Comparison of ENCODE assay signal across 22 cellular contexts in the genomic region with DNA sequence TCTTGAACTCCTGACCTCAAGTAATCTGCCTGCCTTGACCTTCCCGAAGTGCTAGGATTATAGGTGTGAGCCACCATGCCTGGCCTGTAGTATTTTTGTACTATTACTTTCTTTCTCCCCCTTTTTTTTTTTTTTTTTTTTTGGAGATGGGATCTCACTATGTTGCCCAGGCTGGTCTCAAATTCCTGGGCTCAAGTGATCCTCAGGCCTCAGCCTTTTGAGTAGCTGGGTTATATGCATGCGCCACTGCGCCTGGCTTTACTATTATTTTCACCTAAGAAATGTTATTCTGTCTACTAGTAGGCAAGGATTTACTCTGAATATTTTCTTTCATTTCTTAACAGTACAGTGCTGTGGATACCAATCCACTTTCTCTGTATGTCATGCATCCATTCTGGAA. TPM values are rescaled to one million over a fixed set of nuclear protein-coding genes. Genes with fewer than 3 reads are reported as not detected.
DNase-seq lines count a peak whose midpoint lies in the region; ATAC-seq, FAIRE-seq and TF ChIP-seq lines count a peak whose summit lies in the region.
"Had no signal": no experiment of that assay in that cellular context is flagged by ENCODE, and none has a peak within 500 bp of the region (broad histone marks: within the 10 kb centered on the region; RNA-seq: fewer than 3 reads in every experiment).

No MANE protein-coding gene starts in this region.

- H3K36me3 ChIP-seq in HepG2 (replicated peaks in 1 of 2; ENCODE audit: control insufficient read depth in 1 of 2, insufficient read depth in 2 of 2, low read length in 2 of 2) (peaks cover 7 to 33% of the 10 kb centered on the region in 2 experiments), right lobe of liver (peaks cover 0 to 15% (median 0%) of the 10 kb centered on the region in 4 donors), hepatocyte (replicated peaks; ENCODE audit: insufficient read depth, low read depth) (no peaks in the 10 kb centered on the region), endodermal cell (ENCODE audit: control insufficient read depth, insufficient read depth, low read length) (peaks cover 32% of the 10 kb centered on the region)

- no peak overlapping the region for H3K9ac ChIP-seq in HepG2 (ENCODE audit: insufficient read depth, low read depth, low read length)
- no peak overlapping the region for H3K9ac ChIP-seq in endodermal cell (ENCODE audit: extremely low read depth, low read length, poor library complexity, severe bottlenecking)

- intact Hi-C loops in HepG2 (cut with micrococcal nuclease; ENCODE audit: unreplicated experiment): no loop called here
- intact Hi-C loops in right lobe of liver (cut with DNase I): no loop called here

- in situ Hi-C loops in HepG2 (cut with HindIII; ENCODE audit: extremely low pct_ligation_motif_present, low pct_unique_long_range_greater_than_20kb): no loop called here

- H3K4me1 ChIP-seq in HepG2 (ENCODE audit: insufficient read depth, low read length) (peaks cover 32% of the 10 kb centered on the region), right lobe of liver (peaks cover 0 to 11% (median 3%) of the 10 kb centered on the region in 4 donors), hepatocyte (ENCODE audit: insufficient read depth) (peaks cover 8% of the 10 kb centered on the region), endodermal cell (ENCODE audit: control insufficient read depth, insufficient read depth, low read length) (peaks cover 12% of the 10 kb centered on the region)

- H3K4me2 ChIP-seq in HepG2 (ENCODE audit: low read depth, low read length) (no peak overlapping the region), hepatocyte (no peak overlapping the region)
- H3K4me2 ChIP-seq: GM23338 had no signal

- TF ChIP-seq RAD21 in HepG2 (CRISPR knock-in tag; IDR thresholded peaks at IDR 0.05): no peak

- H2AFZ ChIP-seq in HepG2 (ENCODE audit: low read length) (no peak overlapping the region), hepatocyte (no peak overlapping the region)
- H2AFZ ChIP-seq: GM23338 had no signal

- no peaks in the 10 kb centered on the region for H3K9me2 ChIP-seq in hepatocyte (replicated peaks; ENCODE audit: insufficient read depth)

- ATAC-seq in HepG2: no peak
- ATAC-seq in right lobe of liver: no peak
- ATAC-seq in activated T-helper 17 cell treated with anti-CD3 and anti-CD28 coated beads, Interleukin-2, amount 50 U/mL, for 72 hours (replicated peaks): no peak
- no peak for ATAC-seq in HG02840 (IDR thresholded peaks at IDR 0.05; ENCODE audit: low FRiP score, unreplicated experiment)
- ATAC-seq: CD8-positive, alpha-beta T cell; GM12878; GM23338; HCT116 had no signal

- H3K27me3 ChIP-seq in HepG2 (ENCODE audit: control insufficient read depth in 1 of 2, insufficient read depth in 2 of 2, low read length in 2 of 2) (no peaks in the 10 kb centered on the region), right lobe of liver (no peaks in the 10 kb centered on the region), hepatocyte (no peaks in the 10 kb centered on the region), endodermal cell (ENCODE audit: control insufficient read depth, insufficient read depth, low read length, poor library complexity, severe bottlenecking) (no peaks in the 10 kb centered on the region)

- H4K20me1 ChIP-seq in HepG2 (ENCODE audit: insufficient read depth, low read length): peaks cover 33% of the 10 kb centered on the region
- peaks cover 11% of the 10 kb centered on the region for H4K20me1 ChIP-seq in hepatocyte (ENCODE audit: insufficient read depth, poor library complexity, severe bottlenecking)

- no peaks in the 10 kb centered on the region for H3K9me3 Mint-ChIP-seq in activated T-helper 17 cell treated with anti-CD3 and anti-CD28 coated beads, Interleukin-2, amount 50 U/mL, for 72 hours
- H3K9me3 Mint-ChIP-seq in endodermal cell: no peaks in the 10 kb centered on the region
- H3K9me3 Mint-ChIP-seq: CD4-positive, CD25-positive, alpha-beta regulatory T cell; CD8-positive, alpha-beta T cell; GM23338; H9 had no signal

- H3K4me1 Mint-ChIP-seq in activated T-helper 17 cell treated with anti-CD3 and anti-CD28 coated beads, Interleukin-2, amount 50 U/mL, for 72 hours: peaks cover 25% of the 10 kb centered on the region
- peaks cover 28% of the 10 kb centered on the region for H3K4me1 Mint-ChIP-seq in endodermal cell
- H3K4me1 Mint-ChIP-seq: GM23338 had no signal

- no peak for TF ChIP-seq POLR2A in HepG2 (IDR thresholded peaks at IDR 0.05; ENCODE audit: insufficient read depth in 1 of 2, low read depth in 2 of 2, low read length in 2 of 2)
- TF ChIP-seq POLR2A in right lobe of liver (IDR thresholded peaks at IDR 0.05): no peak

- CTCF ChIA-PET in HepG2 (lab: Yijun Ruan, JAX; ENCODE audit: low intra/inter-chr PET ratio, low total read pairs): no interaction called here

- H3K27me3 Mint-ChIP-seq in activated T-helper 17 cell treated with anti-CD3 and anti-CD28 coated beads, Interleukin-2, amount 50 U/mL, for 72 hours: no peaks in the 10 kb centered on the region
- no peaks in the 10 kb centered on the region for H3K27me3 Mint-ChIP-seq in endodermal cell (ENCODE audit: insufficient read depth)
- H3K27me3 Mint-ChIP-seq: CD4-positive, CD25-positive, alpha-beta regulatory T cell had no signal

- H3K9me3 ChIP-seq in HepG2 (ENCODE audit: low read length) (no peaks in the 10 kb centered on the region), right lobe of liver (no peaks in the 10 kb centered on the region), hepatocyte (ENCODE audit: low read depth) (no peaks in the 10 kb centered on the region), endodermal cell (ENCODE audit: control insufficient read depth, low read length) (no peaks in the 10 kb centered on the region)
- H3K9me3 ChIP-seq: A549, Caco-2 had no signal

- H3K27ac Mint-ChIP-seq in activated T-helper 17 cell treated with anti-CD3 and anti-CD28 coated beads, Interleukin-2, amount 50 U/mL, for 72 hours: peak overlapping the region; percentile 52
- no peak overlapping the region for H3K27ac Mint-ChIP-seq in endodermal cell
- H3K27ac Mint-ChIP-seq: CD8-positive, alpha-beta T cell; GM23338 had no signal

- FAIRE-seq in HepG2 (lab: Jason Lieb, UNC): no peak

- DNase-seq in HepG2 (ENCODE audit: low spot score) (no peak), right lobe of liver (no peak), hepatocyte (ENCODE audit: low spot score) (no peak), HUDEP-2 (lab: John Stamatoyannopoulos, UW; ENCODE audit: unreplicated experiment in 76 of 76) (no peak), endodermal cell (no peak)
- no peak for DNase-seq in NK-92 treated with Interleukin-12 subunit alpha and Interleukin-12 subunit beta, amount 100 ng/mL, for 24 hours (lab: John Stamatoyannopoulos, UW)
- DNase-seq: ACHN; AML-193; C1 segment of cervical spinal cord; Caco-2; CD8-positive, alpha-beta T cell; DMS79; GDM1; H9 had no signal

- H3K27ac ChIP-seq in HepG2 (ENCODE audit: extremely low read length, insufficient read depth, low read length): no peak overlapping the region
- no peak overlapping the region for H3K27ac ChIP-seq in right lobe of liver
- H3K27ac ChIP-seq in hepatocyte: peak overlapping the region; percentile 21
- no peak overlapping the region for H3K27ac ChIP-seq in endodermal cell (ENCODE audit: low read depth, low read length)
- H3K27ac ChIP-seq: A549 had no signal

- H3K4me3 ChIP-seq in HepG2 (replicated peaks in 1 of 3; ENCODE audit: insufficient read depth in 1 of 3, low read depth in 2 of 3, low read length in 3 of 3) (no peak overlapping the region), right lobe of liver (no peak overlapping the region), hepatocyte (no peak overlapping the region), endodermal cell (ENCODE audit: low read length) (no peak overlapping the region)
- H3K4me3 ChIP-seq: A549, GM12878, GM23338 had no signal

- POLR2A ChIA-PET in HepG2 (lab: Yijun Ruan, JAX): no interaction called here

- no TSS peak for BruUV-seq in HepG2 (replicated peaks; lab: Mats Ljungman, UMichigan)

- TF ChIP-seq EP300 in HepG2 (IDR thresholded peaks at IDR 0.05; ENCODE audit: low read depth in 2 of 2, low read length in 2 of 2) (no peak), HepG2 (CRISPR knock-in tag; IDR thresholded peaks at IDR 0.05; ENCODE audit: borderline replicate concordance) (no peak)

- peaks cover 56% of the 10 kb centered on the region for H3K36me3 Mint-ChIP-seq in activated T-helper 17 cell treated with anti-CD3 and anti-CD28 coated beads, Interleukin-2, amount 50 U/mL, for 72 hours (ENCODE audit: low read depth)
- peaks cover 36% of the 10 kb centered on the region for H3K36me3 Mint-ChIP-seq in endodermal cell (ENCODE audit: low read depth)

- TF ChIP-seq CTCF in HepG2 (CRISPR knock-in tag; IDR thresholded peaks at IDR 0.05) (no peak), right lobe of liver (IDR thresholded peaks at IDR 0.05) (no peak), hepatocyte (IDR thresholded peaks at IDR 0.05; ENCODE audit: poor library complexity) (no peak), endodermal cell (conservative IDR thresholded peaks at IDR 0.05) (no peak)

- H3K79me2 ChIP-seq in HepG2 (ENCODE audit: insufficient read depth, low read length): peaks cover 52% of the 10 kb centered on the region
- peaks cover 68% of the 10 kb centered on the region for H3K79me2 ChIP-seq in hepatocyte

- WGBS in HepG2 (ENCODE audit: low lambda C conversion rate): 89% methylated on average over 3 of the region's 3 CpGs
- 64% methylated on average over 2 of the region's 3 CpGs for WGBS in right lobe of liver (ENCODE audit: insufficient coverage, low coverage, low lambda C conversion rate, missing lambda C conversion rate)
- WGBS in hepatocyte (ENCODE audit: low lambda C conversion rate, missing lambda C conversion rate): 76% methylated on average over 3 of the region's 3 CpGs
- 81 to 100% methylated on average over 1 to 3 of the region's 3 CpGs for WGBS in endodermal cell (ENCODE audit: insufficient coverage in 1 of 2, insufficient read length in 1 of 2), 2 experiments

- no peak overlapping the region for H3K4me3 Mint-ChIP-seq in activated T-helper 17 cell treated with anti-CD3 and anti-CD28 coated beads, Interleukin-2, amount 50 U/mL, for 72 hours
- no peak overlapping the region for H3K4me3 Mint-ChIP-seq in endodermal cell
- H3K4me3 Mint-ChIP-seq: CD8-positive, alpha-beta T cell; GM23338; H9 had no signal

RNA-seq across cellular contexts. Expression of gene ADGRF3, which starts 17.4 kb away (rescaled TPM):
- total RNA-seq in HepG2 (2016; rRNA removed; fragmentation: Illumina TruSeq; extraction: Trizol) (0.14 and 0.40 TPM in 2 replicates), right lobe of liver (under 1 TPM in 3 of 6 experiments, not detected in 3; 0.07 to 0.51 (median 0.15) TPM), hepatocyte (0.40 and 0.63 TPM in 2 replicates), endodermal cell (under 1 TPM; 0.35 to 0.93 TPM)
- total RNA-seq in HepG2 (2016; cell fraction: cytosol; rRNA removed; fragmentation: Illumina TruSeq; extraction: Trizol; ENCODE audit: low read depth): not detected in 2 replicates
- total RNA-seq in HepG2 (2016; cell fraction: insoluble cytoplasmic fraction; rRNA removed; fragmentation: Illumina TruSeq; extraction: Trizol): 0.06 and 0.19 TPM in 2 replicates
- 0.17 and 0.34 TPM in 2 replicates for total RNA-seq in HepG2 (2016; cell fraction: membrane; rRNA removed; fragmentation: Illumina TruSeq; extraction: Trizol)
- total RNA-seq in HepG2 (2016; cell fraction: nucleus; rRNA removed; fragmentation: Illumina TruSeq; extraction: Trizol): 0.37 and 0.41 TPM in 2 replicates
- polyA plus RNA-seq in HepG2 (2011; rRNA removed) (1.5 TPM in 2 replicates), hepatocyte (0.11 and 1.3 TPM in 2 replicates)
- 0.45 and 0.46 TPM in 2 replicates for polyA plus RNA-seq in HepG2 (2011; cell fraction: cytosol; rRNA removed)
- 6.4 and 6.8 TPM in 2 replicates for polyA plus RNA-seq in HepG2 (2011; cell fraction: nucleus; rRNA removed)
- 1.1 and 1.5 TPM in 2 replicates for polyA plus RNA-seq in HepG2 (2012)
- not detected in 2 replicates for polyA plus RNA-seq in HepG2 (2016; cell fraction: cytosol; fragmentation: Illumina TruSeq; extraction: Trizol; ENCODE audit: low read depth)
- 0.13 and 0.63 TPM in 2 replicates for polyA plus RNA-seq in HepG2 (2016; cell fraction: insoluble cytoplasmic fraction; fragmentation: Illumina TruSeq; extraction: Trizol; ENCODE audit: low read depth)
- polyA plus RNA-seq in HepG2 (2016; cell fraction: membrane; fragmentation: Illumina TruSeq; extraction: Trizol; ENCODE audit: low read depth): 0.09 and 0.24 TPM in 2 replicates
- polyA plus RNA-seq in HepG2 (2016; cell fraction: nucleus; fragmentation: Illumina TruSeq; extraction: Trizol; ENCODE audit: insufficient read depth, low read depth): 0.79 and 0.93 TPM in 2 replicates
- 0.98 and 2.5 TPM in 2 replicates for polyA minus RNA-seq in HepG2 (2011; rRNA and poly(A)+ RNA removed; ENCODE audit: low replicate concordance)
- 0.59 TPM in 1 of 2 replicates, not detected in the other for polyA minus RNA-seq in HepG2 (2011; cell fraction: cytosol; rRNA and poly(A)+ RNA removed)
- 0.90 and 1.4 TPM in 2 replicates for polyA minus RNA-seq in HepG2 (2011; cell fraction: nucleus; rRNA and poly(A)+ RNA removed)
- total RNA-seq in activated T-helper 17 cell treated with anti-CD3 and anti-CD28 coated beads, Interleukin-2, amount 50 U/mL, for 72 hours: 1 to 10 TPM; 1.4 to 3.0 TPM
- 0.07 TPM for polyA plus RNA-seq in endodermal cell (2013, experiment 1 of 2)
- 0.08 TPM for polyA plus RNA-seq in endodermal cell (2013, experiment 2 of 2)
- total RNA-seq: H4 had no signal

RNA-seq across cellular contexts. Expression of gene SELENOI, which starts 18.0 kb away (rescaled TPM):
- total RNA-seq in HepG2 (2016; rRNA removed; fragmentation: Illumina TruSeq; extraction: Trizol) (60.3 and 66.0 TPM in 2 replicates), right lobe of liver (10 to 100 TPM; 24.1 to 39.1 (median 33.7) TPM), hepatocyte (31.5 and 34.4 TPM in 2 replicates), endodermal cell (10 to 100 TPM; 59.3 to 77.1 TPM)
- total RNA-seq in HepG2 (2016; cell fraction: cytosol; rRNA removed; fragmentation: Illumina TruSeq; extraction: Trizol; ENCODE audit: low read depth): 53.2 and 61.0 TPM in 2 replicates
- 59.1 and 65.9 TPM in 2 replicates for total RNA-seq in HepG2 (2016; cell fraction: insoluble cytoplasmic fraction; rRNA removed; fragmentation: Illumina TruSeq; extraction: Trizol)
- total RNA-seq in HepG2 (2016; cell fraction: membrane; rRNA removed; fragmentation: Illumina TruSeq; extraction: Trizol): 17.7 and 19.5 TPM in 2 replicates
- 79.5 and 91.4 TPM in 2 replicates for total RNA-seq in HepG2 (2016; cell fraction: nucleus; rRNA removed; fragmentation: Illumina TruSeq; extraction: Trizol)
- polyA plus RNA-seq in HepG2 (2011; rRNA removed) (26.2 and 27.7 TPM in 2 replicates), hepatocyte (6.4 and 10.1 TPM in 2 replicates)
- polyA plus RNA-seq in HepG2 (2011; cell fraction: cytosol; rRNA removed): 23.3 and 35.2 TPM in 2 replicates
- polyA plus RNA-seq in HepG2 (2011; cell fraction: nucleus; rRNA removed): 15.9 and 18.6 TPM in 2 replicates
- polyA plus RNA-seq in HepG2 (2012): 33.8 and 36.9 TPM in 2 replicates
- 1.9 and 2.2 TPM in 2 replicates for polyA plus RNA-seq in HepG2 (2016; cell fraction: cytosol; fragmentation: Illumina TruSeq; extraction: Trizol; ENCODE audit: low read depth)
- 20.1 and 21.1 TPM in 2 replicates for polyA plus RNA-seq in HepG2 (2016; cell fraction: insoluble cytoplasmic fraction; fragmentation: Illumina TruSeq; extraction: Trizol; ENCODE audit: low read depth)
- 3.3 and 5.0 TPM in 2 replicates for polyA plus RNA-seq in HepG2 (2016; cell fraction: membrane; fragmentation: Illumina TruSeq; extraction: Trizol; ENCODE audit: low read depth)
- polyA plus RNA-seq in HepG2 (2016; cell fraction: nucleus; fragmentation: Illumina TruSeq; extraction: Trizol; ENCODE audit: insufficient read depth, low read depth): 53.9 and 54.9 TPM in 2 replicates
- 296 and 353 TPM in 2 replicates for polyA minus RNA-seq in HepG2 (2011; rRNA and poly(A)+ RNA removed; ENCODE audit: low replicate concordance)
- 42.8 and 47.8 TPM in 2 replicates for polyA minus RNA-seq in HepG2 (2011; cell fraction: cytosol; rRNA and poly(A)+ RNA removed)
- 103 and 112 TPM in 2 replicates for polyA minus RNA-seq in HepG2 (2011; cell fraction: nucleus; rRNA and poly(A)+ RNA removed)
- total RNA-seq in activated T-helper 17 cell treated with anti-CD3 and anti-CD28 coated beads, Interleukin-2, amount 50 U/mL, for 72 hours: 10 to 100 TPM; 21.0 to 44.5 TPM
- polyA plus RNA-seq in endodermal cell (2013, experiment 1 of 2): 20.4 TPM
- polyA plus RNA-seq in endodermal cell (2013, experiment 2 of 2): 20.2 TPM

RNA-seq across cellular contexts. Expression of gene DRC1, which starts 37.8 kb away (rescaled TPM):
- total RNA-seq in HepG2 (2016; rRNA removed; fragmentation: Illumina TruSeq; extraction: Trizol) (0.07 and 0.08 TPM in 2 replicates), right lobe of liver (under 1 TPM in 2 of 6 experiments, not detected in 4; 0.31 TPM), hepatocyte (not detected in 2 replicates), endodermal cell (under 1 TPM; 0.33 to 0.48 TPM)
- total RNA-seq in HepG2 (2016; cell fraction: cytosol; rRNA removed; fragmentation: Illumina TruSeq; extraction: Trizol; ENCODE audit: low read depth): 0.18 and 0.30 TPM in 2 replicates
- not detected in 2 replicates for total RNA-seq in HepG2 (2016; cell fraction: insoluble cytoplasmic fraction; rRNA removed; fragmentation: Illumina TruSeq; extraction: Trizol)
- 0.07 and 0.09 TPM in 2 replicates for total RNA-seq in HepG2 (2016; cell fraction: membrane; rRNA removed; fragmentation: Illumina TruSeq; extraction: Trizol)
- total RNA-seq in HepG2 (2016; cell fraction: nucleus; rRNA removed; fragmentation: Illumina TruSeq; extraction: Trizol): not detected in 2 replicates
- polyA plus RNA-seq in HepG2 (2011; rRNA removed) (not detected in 2 replicates), hepatocyte (0.06 TPM in 1 of 2 replicates, not detected in the other)
- not detected in 2 replicates for polyA plus RNA-seq in HepG2 (2011; cell fraction: cytosol; rRNA removed)
- not detected in 2 replicates for polyA plus RNA-seq in HepG2 (2011; cell fraction: nucleus; rRNA removed)
- not detected in 2 replicates for polyA plus RNA-seq in HepG2 (2012)
- 0.11 and 0.16 TPM in 2 replicates for polyA plus RNA-seq in HepG2 (2016; cell fraction: cytosol; fragmentation: Illumina TruSeq; extraction: Trizol; ENCODE audit: low read depth)
- not detected in 2 replicates for polyA plus RNA-seq in HepG2 (2016; cell fraction: insoluble cytoplasmic fraction; fragmentation: Illumina TruSeq; extraction: Trizol; ENCODE audit: low read depth)
- 0.08 TPM in 1 of 2 replicates, not detected in the other for polyA plus RNA-seq in HepG2 (2016; cell fraction: membrane; fragmentation: Illumina TruSeq; extraction: Trizol; ENCODE audit: low read depth)
- not detected in 2 replicates for polyA plus RNA-seq in HepG2 (2016; cell fraction: nucleus; fragmentation: Illumina TruSeq; extraction: Trizol; ENCODE audit: insufficient read depth, low read depth)
- 0.22 TPM in 1 of 2 replicates, not detected in the other for polyA minus RNA-seq in HepG2 (2011; rRNA and poly(A)+ RNA removed; ENCODE audit: low replicate concordance)
- polyA minus RNA-seq in HepG2 (2011; cell fraction: cytosol; rRNA and poly(A)+ RNA removed): not detected in 2 replicates
- polyA minus RNA-seq in HepG2 (2011; cell fraction: nucleus; rRNA and poly(A)+ RNA removed): not detected in 2 replicates
- total RNA-seq in activated T-helper 17 cell treated with anti-CD3 and anti-CD28 coated beads, Interleukin-2, amount 50 U/mL, for 72 hours: not detected
- polyA plus RNA-seq in endodermal cell (2013, experiment 1 of 2): 1.0 TPM
- 0.91 TPM for polyA plus RNA-seq in endodermal cell (2013, experiment 2 of 2)
- total RNA-seq: CD4-positive, CD25-positive, alpha-beta regulatory T cell; CD8-positive, alpha-beta T cell; GM12878; GM23338; H4; H9 had no signal
- polyA plus RNA-seq: CD4-positive, CD25-positive, alpha-beta regulatory T cell had no signal
